Comparison of ENCODE assay signal across 9 cellular contexts in genomic region chr2:162297925-162298552, GRCh38. TPM values are rescaled to one million over a fixed set of nuclear protein-coding genes. Genes with fewer than 3 reads are reported as not detected.
DNase-seq lines count a peak whose midpoint lies in the region; ATAC-seq and TF ChIP-seq lines count a peak whose summit lies in the region.
"Had no signal": no experiment of that assay in that cellular context is flagged by ENCODE, and none has a peak within 500 bp of the region (broad histone marks: within the 10 kb centered on the region; RNA-seq: fewer than 3 reads in every experiment).

No MANE protein-coding gene starts in this region.

- POLR2A ChIA-PET in activated CD8-positive, alpha-beta T cell treated with anti-CD3 and anti-CD28 coated beads for 36 hours (lab: Charles Lee), result interaction anchor here (1.0 to 2.4 kb wide), 2 partner anchors 15 to 20 kb away, joined by 3 to 14 read pairs; partner anchors contain the start of gene IFIH1

- TF ChIP-seq CTCF in activated CD8-positive, alpha-beta T cell treated with anti-CD3 and anti-CD28 coated beads for 36 hours (IDR thresholded peaks at IDR 0.05), result peak; percentile 88
- TF ChIP-seq CTCF in foreskin keratinocyte (conservative IDR thresholded peaks at IDR 0.05), result peak; percentile 94
- peak; percentile 92 for TF ChIP-seq CTCF in progenitor cell of endocrine pancreas (IDR thresholded peaks at IDR 0.05; ENCODE audit: unreplicated experiment)

- CTCF ChIA-PET in activated CD8-positive, alpha-beta T cell treated with anti-CD3 and anti-CD28 coated beads for 36 hours (lab: Charles Lee), result interaction anchor here (0.6 to 17.4 kb wide), 46 partner anchors 8 to 725 kb away, joined by 3 to 292 read pairs (median 4); partner anchors contain the start of genes GCG and IFIH1

- no peaks in the 10 kb centered on the region for H3K4me1 ChIP-seq in foreskin keratinocyte

- no peaks in the 10 kb centered on the region for H3K4me1 Mint-ChIP-seq in activated CD8-positive, alpha-beta T cell treated with anti-CD3 and anti-CD28 coated beads for 36 hours (ENCODE audit: low read depth)
- H3K4me1 Mint-ChIP-seq in progenitor cell of endocrine pancreas (ENCODE audit: low read depth), result no peaks in the 10 kb centered on the region

- no peaks in the 10 kb centered on the region for H3K27me3 ChIP-seq in foreskin keratinocyte

- H3K9me3 Mint-ChIP-seq in activated CD8-positive, alpha-beta T cell treated with anti-CD3 and anti-CD28 coated beads for 36 hours, result no peaks in the 10 kb centered on the region
- H3K9me3 Mint-ChIP-seq in progenitor cell of endocrine pancreas (ENCODE audit: low read depth), result no peaks in the 10 kb centered on the region

- H3K27ac ChIP-seq in foreskin keratinocyte, result no peak overlapping the region

- DNase-seq in CD1c-positive myeloid dendritic cell (ENCODE audit: extremely low spot score), result peak; percentile 86
- DNase-seq in NCI-H524 treated with DMSO at 0.1 percent for 48 hours (lab: John Stamatoyannopoulos, UW), result peak; percentile 5
- DNase-seq in activated CD8-positive, alpha-beta T cell treated with anti-CD3 and anti-CD28 coated beads for 36 hours, result peak; percentile 77
- DNase-seq in foreskin keratinocyte, result peak in 1 of 2 donors; percentile 56
- peak; percentile 48 for DNase-seq in progenitor cell of endocrine pancreas (ENCODE audit: low spot score, unreplicated experiment)
- DNase-seq in NCI-H187 treated with DMSO at 0.1 percent for 48 hours (lab: John Stamatoyannopoulos, UW), result no peak

- intact Hi-C loops in activated CD8-positive, alpha-beta T cell treated with anti-CD3 and anti-CD28 coated beads for 36 hours (cut with micrococcal nuclease), result loop anchor here (2.0 kb wide), 1 partner anchor 77 kb away; no protein-coding TSS in a partner anchor

- no peak overlapping the region for H3K4me3 Mint-ChIP-seq in activated CD8-positive, alpha-beta T cell treated with anti-CD3 and anti-CD28 coated beads for 36 hours
- H3K4me3 Mint-ChIP-seq in progenitor cell of endocrine pancreas (ENCODE audit: low read depth), result no peak overlapping the region

- peaks cover 3% of the 10 kb centered on the region for H3K36me3 Mint-ChIP-seq in activated CD8-positive, alpha-beta T cell treated with anti-CD3 and anti-CD28 coated beads for 36 hours (ENCODE audit: low read depth)
- no peaks in the 10 kb centered on the region for H3K36me3 Mint-ChIP-seq in progenitor cell of endocrine pancreas (ENCODE audit: insufficient read depth)

- peak; percentile 68 for ATAC-seq in GM18511 (IDR thresholded peaks at IDR 0.05; ENCODE audit: unreplicated experiment)
- peak; percentile 67 for ATAC-seq in HG03342 (IDR thresholded peaks at IDR 0.05; ENCODE audit: unreplicated experiment)
- peak; percentile 78 for ATAC-seq in activated CD8-positive, alpha-beta T cell treated with anti-CD3 and anti-CD28 coated beads for 36 hours
- ATAC-seq in foreskin keratinocyte, result peak; percentile 49

- H3K27ac Mint-ChIP-seq in activated CD8-positive, alpha-beta T cell treated with anti-CD3 and anti-CD28 coated beads for 36 hours, result no peak overlapping the region
- no peak overlapping the region for H3K27ac Mint-ChIP-seq in progenitor cell of endocrine pancreas

- H3K27me3 Mint-ChIP-seq in activated CD8-positive, alpha-beta T cell treated with anti-CD3 and anti-CD28 coated beads for 36 hours, result no peaks in the 10 kb centered on the region
- peaks cover 3% of the 10 kb centered on the region for H3K27me3 Mint-ChIP-seq in progenitor cell of endocrine pancreas

RNA-seq across cellular contexts. Expression of gene IFIH1, which starts 20.4 kb away (rescaled TPM):
- total RNA-seq in activated CD8-positive, alpha-beta T cell treated with anti-CD3 and anti-CD28 coated beads for 36 hours, result 10 to 100 TPM; 28.7 to 29.1 TPM
- total RNA-seq in foreskin keratinocyte (29.7 and 37.9 TPM in 2 replicates), progenitor cell of endocrine pancreas (6.6 and 6.8 TPM in 2 replicates)
- polyA plus RNA-seq in foreskin keratinocyte, result 12.1 and 14.5 TPM in 2 replicates

RNA-seq across cellular contexts. Expression of gene GCA, which starts 45.9 kb away (rescaled TPM):
- 10 to 100 TPM; 23.4 to 25.2 TPM for total RNA-seq in activated CD8-positive, alpha-beta T cell treated with anti-CD3 and anti-CD28 coated beads for 36 hours
- 7.5 and 9.2 TPM in 2 replicates for total RNA-seq in foreskin keratinocyte
- polyA plus RNA-seq in foreskin keratinocyte, result 4.8 and 5.0 TPM in 2 replicates
- 92.6 and 113 TPM in 2 replicates for total RNA-seq in progenitor cell of endocrine pancreas

RNA-seq across cellular contexts. Expression of gene FAP, which starts 54.8 kb away (rescaled TPM):
- total RNA-seq in activated CD8-positive, alpha-beta T cell treated with anti-CD3 and anti-CD28 coated beads for 36 hours, result not detected
- total RNA-seq in foreskin keratinocyte (1.2 and 3.0 TPM in 2 replicates), progenitor cell of endocrine pancreas (not detected in 2 replicates)
- polyA plus RNA-seq in foreskin keratinocyte, result 0.40 and 1.7 TPM in 2 replicates
- total RNA-seq: T-helper 2 cell treated with Interferon-gamma antibody and Interleukin-4, amounts not matched to agents 100 ng/mL and 5 ng/mL, for 36 hours had no signal
